ENCODE assay signal across 9 cellular contexts in genomic region chr12:111434049-111434448, GRCh38. TPM values are rescaled to one million over a fixed set of nuclear protein-coding genes. Genes with fewer than 3 reads are reported as not detected.
DNase-seq lines count a peak whose midpoint lies in the region; ATAC-seq and TF ChIP-seq lines count a peak whose summit lies in the region.
"Had no signal": no experiment of that assay in that cellular context is flagged by ENCODE, and none has a peak within 500 bp of the region (broad histone marks: within the 10 kb centered on the region; RNA-seq: fewer than 3 reads in every experiment).

No MANE protein-coding gene starts in this region.

- ATAC-seq in upper lobe of left lung (ENCODE audit: low FRiP score in 2 of 2): no peak

- H3K36me3 ChIP-seq in adrenal gland (replicated peaks in 1 of 2) (no peaks in the 10 kb centered on the region), mesenchymal stem cell (ENCODE audit: control insufficient read depth in 1 of 2, insufficient read depth in 2 of 2, low read depth in 1 of 2, low read length in 2 of 2) (peaks cover 4 to 35% of the 10 kb centered on the region in 2 experiments), upper lobe of left lung (no peaks in the 10 kb centered on the region)

- H3K4me1 ChIP-seq in adrenal gland (replicated peaks in 1 of 2) (peaks cover 28 to 86% of the 10 kb centered on the region in 2 donors), mesenchymal stem cell (ENCODE audit: control insufficient read depth, insufficient read depth, low read depth, low read length) (peaks cover 69% of the 10 kb centered on the region), upper lobe of left lung (peaks cover 91 to 99% (median 95%) of the 10 kb centered on the region in 4 donors)

- peak overlapping the region; percentile 86 for H3K4me3 Mint-ChIP-seq in activated naive CD4-positive, alpha-beta T cell treated with anti-CD3 and anti-CD28 coated beads, Interleukin-2, amount 50 U/mL, for 24 hours

- no peak overlapping the region for H3K4ac ChIP-seq in mesenchymal stem cell (ENCODE audit: low read depth in 1 of 2, low read length in 2 of 2)

- no peak overlapping the region for H2BK5ac ChIP-seq in mesenchymal stem cell (ENCODE audit: low read depth, low read length, poor library complexity, severe bottlenecking)

- H3K9me3 Mint-ChIP-seq in activated naive CD4-positive, alpha-beta T cell treated with anti-CD3 and anti-CD28 coated beads, Interleukin-2, amount 50 U/mL, for 24 hours: no peaks in the 10 kb centered on the region

- DNase-seq in activated naive CD4-positive, alpha-beta T cell (lab: John Stamatoyannopoulos, UW): no peak
- DNase-seq in adrenal gland: no peak
- DNase-seq in mesenchymal stem cell: peak; percentile 43
- DNase-seq in upper lobe of left lung: no peak
- no peak for DNase-seq in NCI-H1694 treated with DMSO at 0.1 percent for 48 hours (lab: John Stamatoyannopoulos, UW)
- no peak for DNase-seq in inferior parietal cortex (ENCODE audit: extremely low spot score)
- DNase-seq in GM19240 (ENCODE audit: insufficient read length, low spot score): no peak
- DNase-seq: SIG-M5 had no signal

- H3K27ac ChIP-seq in adrenal gland (peak overlapping the region; percentile 5 to 84 (median 73)), mesenchymal stem cell (ENCODE audit: low read length, poor library complexity, severe bottlenecking) (peak overlapping the region; percentile 73), upper lobe of left lung (peak overlapping the region; percentile 77 to 89 (median 85))

- peak overlapping the region in 1 of 2 experiments; percentile 78 for H3K18ac ChIP-seq in mesenchymal stem cell (ENCODE audit: low read depth in 1 of 2, low read length in 2 of 2)

- no peaks in the 10 kb centered on the region for H3K36me3 Mint-ChIP-seq in activated naive CD4-positive, alpha-beta T cell treated with anti-CD3 and anti-CD28 coated beads, Interleukin-2, amount 50 U/mL, for 24 hours

- no peak overlapping the region for H2AFZ ChIP-seq in mesenchymal stem cell (ENCODE audit: low read depth, low read length)

- H3K27ac Mint-ChIP-seq in activated naive CD4-positive, alpha-beta T cell treated with anti-CD3 and anti-CD28 coated beads, Interleukin-2, amount 50 U/mL, for 24 hours: peak overlapping the region; percentile 96

- no peak overlapping the region for H2BK120ac ChIP-seq in mesenchymal stem cell (ENCODE audit: low read depth, low read length)

- H2BK12ac ChIP-seq in mesenchymal stem cell (ENCODE audit: low read length in 2 of 2): peak overlapping the region in 1 of 2 experiments; percentile 42

- H4K8ac ChIP-seq in mesenchymal stem cell (ENCODE audit: low read length): no peak overlapping the region

- no peaks in the 10 kb centered on the region for H3K27me3 ChIP-seq in adrenal gland
- no peaks in the 10 kb centered on the region for H3K27me3 ChIP-seq in mesenchymal stem cell (ENCODE audit: control insufficient read depth in 1 of 2, insufficient read depth in 1 of 2, low read length in 2 of 2)
- no peaks in the 10 kb centered on the region for H3K27me3 ChIP-seq in upper lobe of left lung

- H3K4me1 Mint-ChIP-seq in activated naive CD4-positive, alpha-beta T cell treated with anti-CD3 and anti-CD28 coated beads, Interleukin-2, amount 50 U/mL, for 24 hours: peaks cover 88% of the 10 kb centered on the region

- no peak overlapping the region for H2BK15ac ChIP-seq in mesenchymal stem cell (ENCODE audit: low read depth, poor library complexity, severe bottlenecking)

- no peaks in the 10 kb centered on the region for H3K27me3 Mint-ChIP-seq in activated naive CD4-positive, alpha-beta T cell treated with anti-CD3 and anti-CD28 coated beads, Interleukin-2, amount 50 U/mL, for 24 hours

- no peak overlapping the region for H4K91ac ChIP-seq in mesenchymal stem cell (ENCODE audit: low read length)

- no peak for TF ChIP-seq POLR2A in adrenal gland (IDR thresholded peaks at IDR 0.05)
- no peak for TF ChIP-seq POLR2A in upper lobe of left lung (IDR thresholded peaks at IDR 0.05)

- no peaks in the 10 kb centered on the region for H3K79me1 ChIP-seq in mesenchymal stem cell (replicated peaks; ENCODE audit: low read length, poor library complexity, severe bottlenecking)

- H3K4me3 ChIP-seq in adrenal gland (no peak overlapping the region), mesenchymal stem cell (ENCODE audit: insufficient read depth in 1 of 2, low read depth in 1 of 2, low read length in 2 of 2) (peak overlapping the region in 1 of 2 experiments; percentile 57), upper lobe of left lung (peak overlapping the region in 1 of 4 donors; percentile 13)

- peak overlapping the region; percentile 17 for H2AK5ac ChIP-seq in mesenchymal stem cell (ENCODE audit: low read length, severe bottlenecking)

- intact Hi-C loops in adrenal gland (cut with DNase I): no loop called here

- H3K23ac ChIP-seq in mesenchymal stem cell (ENCODE audit: low read length in 2 of 2): no peak overlapping the region

- no peak for TF ChIP-seq EP300 in upper lobe of left lung (IDR thresholded peaks at IDR 0.05)

- H3K9ac ChIP-seq in mesenchymal stem cell (ENCODE audit: low read length): peak overlapping the region; percentile 55

- H3K9me3 ChIP-seq in adrenal gland (replicated peaks in 1 of 3) (no peaks in the 10 kb centered on the region), mesenchymal stem cell (ENCODE audit: control insufficient read depth, low read length) (no peaks in the 10 kb centered on the region), upper lobe of left lung (no peaks in the 10 kb centered on the region)

- WGBS in adrenal gland, 4 donors: 15 to 24% (median 17%) methylated on average over 3 of the region's 3 CpGs
- 57% methylated on average over 3 of the region's 3 CpGs for WGBS in mesenchymal stem cell
- WGBS in upper lobe of left lung, 2 donors: 39 to 42% methylated on average over 3 of the region's 3 CpGs

- H3K14ac ChIP-seq in mesenchymal stem cell (ENCODE audit: low read length in 2 of 2): no peak overlapping the region

- H3K4me2 ChIP-seq in mesenchymal stem cell (ENCODE audit: low read length, poor library complexity, severe bottlenecking): no peak overlapping the region

- TF ChIP-seq CTCF in adrenal gland (IDR thresholded peaks at IDR 0.05) (no peak), upper lobe of left lung (IDR thresholded peaks at IDR 0.05) (no peak)

RNA-seq across cellular contexts. Expression of gene SH2B3, which starts 28.3 kb away (rescaled TPM):
- total RNA-seq in adrenal gland: 10 to 100 TPM; 26.1 to 70.3 (median 44.6) TPM
- 10 to 100 TPM in 1 of 3 donors, 1 to 10 TPM in 2; 5.8 to 14.5 (median 9.3) TPM for polyA plus RNA-seq in adrenal gland
- polyA plus RNA-seq in mesenchymal stem cell (2013, experiment 1 of 2): 50.8 TPM
- polyA plus RNA-seq in mesenchymal stem cell (2013, experiment 2 of 2): 50.3 TPM
- total RNA-seq in upper lobe of left lung: 100 to 1,000 TPM in 1 of 6 donors, 10 to 100 TPM in 5; 24.8 to 128 (median 52.5) TPM
